20 cellular contexts compared by ENCODE assay signal in genomic region chr2:118457956-118458355, GRCh38.
"Had no signal": no experiment of that assay in that cellular context is flagged by ENCODE, and none has a peak within 500 bp of the region (broad histone marks: within the 10 kb centered on the region; RNA-seq: fewer than 3 reads in every experiment).

No MANE protein-coding gene starts in this region.

- H3K4me1 ChIP-seq: esophagus squamous epithelium, gastroesophageal sphincter, heart right ventricle, left lung, lower lobe of right lung had no signal

- H3K4me3 Mint-ChIP-seq: mesothelial cell of epicardium; naive B cell; naive thymus-derived CD8-positive, alpha-beta T cell had no signal

- H3K36me3 ChIP-seq: esophagus squamous epithelium, gastroesophageal sphincter, heart right ventricle, left lung, lower lobe of right lung had no signal

- H3K9me3 ChIP-seq: esophagus squamous epithelium, gastroesophageal sphincter, heart right ventricle, left lung, lower lobe of right lung, mucosa of descending colon had no signal

- ATAC-seq: gastroesophageal sphincter; heart right ventricle; left cardiac atrium; left lung; left ventricle myocardium superior; lower lobe of right lung; mucosa of descending colon; naive thymus-derived CD8-positive, alpha-beta T cell had no signal

- H3K36me3 Mint-ChIP-seq: mesothelial cell of epicardium; naive B cell; naive thymus-derived CD8-positive, alpha-beta T cell had no signal

- H3K27ac ChIP-seq: coronary artery, dorsolateral prefrontal cortex, esophagus squamous epithelium, foreskin keratinocyte, gastroesophageal sphincter, heart right ventricle, left lung, lower lobe of right lung had no signal

- H3K27ac Mint-ChIP-seq: mesothelial cell of epicardium; naive B cell; naive thymus-derived CD8-positive, alpha-beta T cell had no signal

- H3K4me1 Mint-ChIP-seq: mesothelial cell of epicardium; naive B cell; naive thymus-derived CD8-positive, alpha-beta T cell had no signal

- H3K4me3 ChIP-seq: coronary artery, dorsolateral prefrontal cortex, esophagus squamous epithelium, gastroesophageal sphincter, heart right ventricle, left lung, lower lobe of right lung, mucosa of descending colon had no signal

- H3K9me3 Mint-ChIP-seq: mesothelial cell of epicardium had no signal

- DNase-seq: dermis blood vessel endothelial cell; dorsolateral prefrontal cortex; effector CD4-positive, alpha-beta T cell; effector memory CD4-positive, alpha-beta T cell; esophagus squamous epithelium; head of caudate nucleus; heart right ventricle; hippocampal formation; left cardiac atrium; left lung; left ventricle myocardium superior; lower lobe of right lung; mesenchymal stem cell; mucosa of descending colon; naive B cell; naive thymus-derived CD8-positive, alpha-beta T cell had no signal

- H3K27me3 ChIP-seq: left lung had no signal
